1 cellular context compared by ENCODE assay signal in genomic region chr1:1304331-1305299, GRCh38.
TF ChIP-seq lines count a peak whose summit lies in the region.

No MANE protein-coding gene starts in this region.

TF ChIP-seq in WTC11, 78 proteins besides CTCF, POLR2A, EP300 and RAD21 (continued from another document):
- TF ChIP-seq, protein P1, sequence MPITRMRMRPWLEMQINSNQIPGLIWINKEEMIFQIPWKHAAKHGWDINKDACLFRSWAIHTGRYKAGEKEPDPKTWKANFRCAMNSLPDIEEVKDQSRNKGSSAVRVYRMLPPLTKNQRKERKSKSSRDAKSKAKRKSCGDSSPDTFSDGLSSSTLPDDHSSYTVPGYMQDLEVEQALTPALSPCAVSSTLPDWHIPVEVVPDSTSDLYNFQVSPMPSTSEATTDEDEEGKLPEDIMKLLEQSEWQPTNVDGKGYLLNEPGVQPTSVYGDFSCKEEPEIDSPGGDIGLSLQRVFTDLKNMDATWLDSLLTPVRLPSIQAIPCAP (CRISPR knock-in tag; IDR thresholded peaks at IDR 0.05) = no peak
- TF ChIP-seq ZNF532 (CRISPR knock-in tag; IDR thresholded peaks at IDR 0.05; ENCODE audit: borderline replicate concordance) (no peak), ELF4 (CRISPR knock-in tag; IDR thresholded peaks at IDR 0.05; ENCODE audit: low read depth) (no peak), NR1H2 (CRISPR knock-in tag; IDR thresholded peaks at IDR 0.05) (no peak), CBFB (CRISPR knock-in tag; IDR thresholded peaks at IDR 0.05; ENCODE audit: low read depth) (no peak), MAX (CRISPR knock-in tag; IDR thresholded peaks at IDR 0.05) (peak; percentile 86), ZMAT4 (CRISPR knock-in tag; IDR thresholded peaks at IDR 0.05) (no peak), TEAD4 (CRISPR knock-in tag; IDR thresholded peaks at IDR 0.05) (no peak), JUN (CRISPR knock-in tag; IDR thresholded peaks at IDR 0.05) (no peak), HMGA2 (CRISPR knock-in tag; IDR thresholded peaks at IDR 0.05) (no peak), PRDM15 (CRISPR knock-in tag; IDR thresholded peaks at IDR 0.05) (no peak), NR2C2 (CRISPR knock-in tag; IDR thresholded peaks at IDR 0.05) (no peak), ZNF416 (CRISPR knock-in tag; IDR thresholded peaks at IDR 0.05) (no peak), ZNF671 (CRISPR knock-in tag; IDR thresholded peaks at IDR 0.05) (no peak), ZSCAN18 (CRISPR knock-in tag; IDR thresholded peaks at IDR 0.05) (no peak), SMAD4 (CRISPR knock-in tag; IDR thresholded peaks at IDR 0.05) (no peak), NFATC4 (CRISPR knock-in tag; IDR thresholded peaks at IDR 0.05) (no peak), ZNF138 (CRISPR knock-in tag; conservative IDR thresholded peaks at IDR 0.05) (no peak), ZNF263 (CRISPR knock-in tag; IDR thresholded peaks at IDR 0.05; ENCODE audit: low read depth) (no peak), CREM (CRISPR knock-in tag; IDR thresholded peaks at IDR 0.05) (no peak), SMAD3 (CRISPR knock-in tag; IDR thresholded peaks at IDR 0.05; ENCODE audit: borderline replicate concordance) (no peak)
- TF ChIP-seq, protein P2, sequence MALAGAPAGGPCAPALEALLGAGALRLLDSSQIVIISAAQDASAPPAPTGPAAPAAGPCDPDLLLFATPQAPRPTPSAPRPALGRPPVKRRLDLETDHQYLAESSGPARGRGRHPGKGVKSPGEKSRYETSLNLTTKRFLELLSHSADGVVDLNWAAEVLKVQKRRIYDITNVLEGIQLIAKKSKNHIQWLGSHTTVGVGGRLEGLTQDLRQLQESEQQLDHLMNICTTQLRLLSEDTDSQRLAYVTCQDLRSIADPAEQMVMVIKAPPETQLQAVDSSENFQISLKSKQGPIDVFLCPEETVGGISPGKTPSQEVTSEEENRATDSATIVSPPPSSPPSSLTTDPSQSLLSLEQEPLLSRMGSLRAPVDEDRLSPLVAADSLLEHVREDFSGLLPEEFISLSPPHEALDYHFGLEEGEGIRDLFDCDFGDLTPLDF (CRISPR knock-in tag; IDR thresholded peaks at IDR 0.05) = no peak
- TF ChIP-seq, protein P3, sequence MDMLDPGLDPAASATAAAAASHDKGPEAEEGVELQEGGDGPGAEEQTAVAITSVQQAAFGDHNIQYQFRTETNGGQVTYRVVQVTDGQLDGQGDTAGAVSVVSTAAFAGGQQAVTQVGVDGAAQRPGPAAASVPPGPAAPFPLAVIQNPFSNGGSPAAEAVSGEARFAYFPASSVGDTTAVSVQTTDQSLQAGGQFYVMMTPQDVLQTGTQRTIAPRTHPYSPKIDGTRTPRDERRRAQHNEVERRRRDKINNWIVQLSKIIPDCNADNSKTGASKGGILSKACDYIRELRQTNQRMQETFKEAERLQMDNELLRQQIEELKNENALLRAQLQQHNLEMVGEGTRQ (CRISPR knock-in tag; IDR thresholded peaks at IDR 0.05) = peak; percentile 93
- TF ChIP-seq, protein P4, sequence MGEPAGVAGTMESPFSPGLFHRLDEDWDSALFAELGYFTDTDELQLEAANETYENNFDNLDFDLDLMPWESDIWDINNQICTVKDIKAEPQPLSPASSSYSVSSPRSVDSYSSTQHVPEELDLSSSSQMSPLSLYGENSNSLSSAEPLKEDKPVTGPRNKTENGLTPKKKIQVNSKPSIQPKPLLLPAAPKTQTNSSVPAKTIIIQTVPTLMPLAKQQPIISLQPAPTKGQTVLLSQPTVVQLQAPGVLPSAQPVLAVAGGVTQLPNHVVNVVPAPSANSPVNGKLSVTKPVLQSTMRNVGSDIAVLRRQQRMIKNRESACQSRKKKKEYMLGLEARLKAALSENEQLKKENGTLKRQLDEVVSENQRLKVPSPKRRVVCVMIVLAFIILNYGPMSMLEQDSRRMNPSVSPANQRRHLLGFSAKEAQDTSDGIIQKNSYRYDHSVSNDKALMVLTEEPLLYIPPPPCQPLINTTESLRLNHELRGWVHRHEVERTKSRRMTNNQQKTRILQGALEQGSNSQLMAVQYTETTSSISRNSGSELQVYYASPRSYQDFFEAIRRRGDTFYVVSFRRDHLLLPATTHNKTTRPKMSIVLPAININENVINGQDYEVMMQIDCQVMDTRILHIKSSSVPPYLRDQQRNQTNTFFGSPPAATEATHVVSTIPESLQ (CRISPR knock-in tag; IDR thresholded peaks at IDR 0.05) = no peak
- TF ChIP-seq, protein P5, sequence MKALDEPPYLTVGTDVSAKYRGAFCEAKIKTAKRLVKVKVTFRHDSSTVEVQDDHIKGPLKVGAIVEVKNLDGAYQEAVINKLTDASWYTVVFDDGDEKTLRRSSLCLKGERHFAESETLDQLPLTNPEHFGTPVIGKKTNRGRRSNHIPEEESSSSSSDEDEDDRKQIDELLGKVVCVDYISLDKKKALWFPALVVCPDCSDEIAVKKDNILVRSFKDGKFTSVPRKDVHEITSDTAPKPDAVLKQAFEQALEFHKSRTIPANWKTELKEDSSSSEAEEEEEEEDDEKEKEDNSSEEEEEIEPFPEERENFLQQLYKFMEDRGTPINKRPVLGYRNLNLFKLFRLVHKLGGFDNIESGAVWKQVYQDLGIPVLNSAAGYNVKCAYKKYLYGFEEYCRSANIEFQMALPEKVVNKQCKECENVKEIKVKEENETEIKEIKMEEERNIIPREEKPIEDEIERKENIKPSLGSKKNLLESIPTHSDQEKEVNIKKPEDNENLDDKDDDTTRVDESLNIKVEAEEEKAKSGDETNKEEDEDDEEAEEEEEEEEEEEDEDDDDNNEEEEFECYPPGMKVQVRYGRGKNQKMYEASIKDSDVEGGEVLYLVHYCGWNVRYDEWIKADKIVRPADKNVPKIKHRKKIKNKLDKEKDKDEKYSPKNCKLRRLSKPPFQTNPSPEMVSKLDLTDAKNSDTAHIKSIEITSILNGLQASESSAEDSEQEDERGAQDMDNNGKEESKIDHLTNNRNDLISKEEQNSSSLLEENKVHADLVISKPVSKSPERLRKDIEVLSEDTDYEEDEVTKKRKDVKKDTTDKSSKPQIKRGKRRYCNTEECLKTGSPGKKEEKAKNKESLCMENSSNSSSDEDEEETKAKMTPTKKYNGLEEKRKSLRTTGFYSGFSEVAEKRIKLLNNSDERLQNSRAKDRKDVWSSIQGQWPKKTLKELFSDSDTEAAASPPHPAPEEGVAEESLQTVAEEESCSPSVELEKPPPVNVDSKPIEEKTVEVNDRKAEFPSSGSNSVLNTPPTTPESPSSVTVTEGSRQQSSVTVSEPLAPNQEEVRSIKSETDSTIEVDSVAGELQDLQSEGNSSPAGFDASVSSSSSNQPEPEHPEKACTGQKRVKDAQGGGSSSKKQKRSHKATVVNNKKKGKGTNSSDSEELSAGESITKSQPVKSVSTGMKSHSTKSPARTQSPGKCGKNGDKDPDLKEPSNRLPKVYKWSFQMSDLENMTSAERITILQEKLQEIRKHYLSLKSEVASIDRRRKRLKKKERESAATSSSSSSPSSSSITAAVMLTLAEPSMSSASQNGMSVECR (CRISPR knock-in tag; IDR thresholded peaks at IDR 0.05; ENCODE audit: borderline replicate concordance) = 0 out of 2 replicates have a peak, but pooled peaks have one; percentile 9
- TF ChIP-seq, protein P6, sequence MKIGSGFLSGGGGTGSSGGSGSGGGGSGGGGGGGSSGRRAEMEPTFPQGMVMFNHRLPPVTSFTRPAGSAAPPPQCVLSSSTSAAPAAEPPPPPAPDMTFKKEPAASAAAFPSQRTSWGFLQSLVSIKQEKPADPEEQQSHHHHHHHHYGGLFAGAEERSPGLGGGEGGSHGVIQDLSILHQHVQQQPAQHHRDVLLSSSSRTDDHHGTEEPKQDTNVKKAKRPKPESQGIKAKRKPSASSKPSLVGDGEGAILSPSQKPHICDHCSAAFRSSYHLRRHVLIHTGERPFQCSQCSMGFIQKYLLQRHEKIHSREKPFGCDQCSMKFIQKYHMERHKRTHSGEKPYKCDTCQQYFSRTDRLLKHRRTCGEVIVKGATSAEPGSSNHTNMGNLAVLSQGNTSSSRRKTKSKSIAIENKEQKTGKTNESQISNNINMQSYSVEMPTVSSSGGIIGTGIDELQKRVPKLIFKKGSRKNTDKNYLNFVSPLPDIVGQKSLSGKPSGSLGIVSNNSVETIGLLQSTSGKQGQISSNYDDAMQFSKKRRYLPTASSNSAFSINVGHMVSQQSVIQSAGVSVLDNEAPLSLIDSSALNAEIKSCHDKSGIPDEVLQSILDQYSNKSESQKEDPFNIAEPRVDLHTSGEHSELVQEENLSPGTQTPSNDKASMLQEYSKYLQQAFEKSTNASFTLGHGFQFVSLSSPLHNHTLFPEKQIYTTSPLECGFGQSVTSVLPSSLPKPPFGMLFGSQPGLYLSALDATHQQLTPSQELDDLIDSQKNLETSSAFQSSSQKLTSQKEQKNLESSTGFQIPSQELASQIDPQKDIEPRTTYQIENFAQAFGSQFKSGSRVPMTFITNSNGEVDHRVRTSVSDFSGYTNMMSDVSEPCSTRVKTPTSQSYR (CRISPR knock-in tag; IDR thresholded peaks at IDR 0.05) = no peak
- TF ChIP-seq, protein P7, sequence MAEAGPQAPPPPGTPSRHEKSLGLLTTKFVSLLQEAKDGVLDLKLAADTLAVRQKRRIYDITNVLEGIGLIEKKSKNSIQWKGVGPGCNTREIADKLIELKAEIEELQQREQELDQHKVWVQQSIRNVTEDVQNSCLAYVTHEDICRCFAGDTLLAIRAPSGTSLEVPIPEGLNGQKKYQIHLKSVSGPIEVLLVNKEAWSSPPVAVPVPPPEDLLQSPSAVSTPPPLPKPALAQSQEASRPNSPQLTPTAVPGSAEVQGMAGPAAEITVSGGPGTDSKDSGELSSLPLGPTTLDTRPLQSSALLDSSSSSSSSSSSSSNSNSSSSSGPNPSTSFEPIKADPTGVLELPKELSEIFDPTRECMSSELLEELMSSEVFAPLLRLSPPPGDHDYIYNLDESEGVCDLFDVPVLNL (CRISPR knock-in tag; IDR thresholded peaks at IDR 0.05; ENCODE audit: borderline replicate concordance, low read depth) = peak; percentile 18; the same call in 1 of the 2 replicates
